Comparison of ENCODE assay signal across 20 cellular contexts in the genomic region with DNA sequence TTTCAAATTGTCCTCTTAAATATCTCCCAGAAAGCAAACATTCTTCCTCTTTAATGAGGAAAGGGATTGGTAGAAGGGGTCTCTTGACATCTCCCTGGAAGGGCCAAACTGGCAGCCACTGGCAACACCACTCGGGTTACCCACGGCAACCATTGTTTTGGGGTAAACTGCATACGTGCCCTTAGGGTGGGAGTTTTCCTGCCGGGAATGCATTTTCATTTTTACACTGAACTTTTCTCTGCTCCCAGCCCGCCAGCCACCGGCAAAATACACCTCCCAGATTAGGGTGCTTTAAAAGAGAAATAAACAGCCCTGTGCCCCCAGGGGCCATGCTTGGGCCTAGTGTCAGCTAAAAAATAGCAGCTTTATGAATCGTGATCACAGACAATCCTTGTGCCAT. TPM values are rescaled to one million over a fixed set of nuclear protein-coding genes. Genes with fewer than 3 reads are reported as not detected.
DNase-seq lines count a peak whose midpoint lies in the region; ATAC-seq and TF ChIP-seq lines count a peak whose summit lies in the region.
"Had no signal": no experiment of that assay in that cellular context is flagged by ENCODE, and none has a peak within 500 bp of the region (broad histone marks: within the 10 kb centered on the region; RNA-seq: fewer than 3 reads in every experiment).

No MANE protein-coding gene starts in this region.

- H3K36me3 ChIP-seq in gastroesophageal sphincter: no peaks in the 10 kb centered on the region
- no peaks in the 10 kb centered on the region for H3K36me3 ChIP-seq in sigmoid colon

- H3K4me3 ChIP-seq in gastroesophageal sphincter (no peak overlapping the region), sigmoid colon (no peak overlapping the region)
- H3K4me3 ChIP-seq: mucosa of descending colon, SK-N-MC had no signal

- peak; percentile 1 for DNase-seq in activated CD4-positive, alpha-beta T cell treated with anti-CD3 and anti-CD28 coated beads for 36 hours
- DNase-seq in activated CD4-positive, alpha-beta T cell treated with anti-CD3 and anti-CD28 coated beads for 48 hours: no peak
- peak; percentile 49 for DNase-seq in NCI-H69 (lab: John Stamatoyannopoulos, UW)
- DNase-seq in sigmoid colon: peak; percentile 46
- no peak for DNase-seq in SW480 (ENCODE audit: low spot score)
- no peak for DNase-seq in activated CD8-positive, alpha-beta memory T cell treated with anti-CD3 and anti-CD28 coated beads, Interleukin-2, amount 50 U/mL, for 48 hours
- DNase-seq: activated CD4-positive, alpha-beta memory T cell treated with anti-CD3 and anti-CD28 coated beads for 36 hours; CD8-positive, alpha-beta memory T cell; MM.1S; NCI-H2227 treated with DMSO at 0.1 percent for 48 hours; PC-3; stimulated activated naive CD4-positive, alpha-beta T cell had no signal

- no peak overlapping the region for H3K4me3 Mint-ChIP-seq in activated CD4-positive, alpha-beta T cell treated with anti-CD3 and anti-CD28 coated beads for 36 hours
- H3K4me3 Mint-ChIP-seq: activated CD4-positive, alpha-beta memory T cell treated with anti-CD3 and anti-CD28 coated beads for 36 hours; activated T-helper 1 cell treated with anti-CD3 and anti-CD28 coated beads, Interleukin-12 subunit alpha, Interleukin-12 subunit beta, Interleukin-2, Interleukin-4 antibody, amounts not matched to agents 30 ng/mL and 10 ng/mL and 1 ng/mL, durations not matched to agents 14 hours and 24 hours and 36 hours; CD8-positive, alpha-beta memory T cell had no signal

- H3K4me1 Mint-ChIP-seq in activated CD4-positive, alpha-beta T cell treated with anti-CD3 and anti-CD28 coated beads for 36 hours: peaks cover 11% of the 10 kb centered on the region

- CTCF ChIA-PET in activated CD4-positive, alpha-beta T cell treated with anti-CD3 and anti-CD28 coated beads for 36 hours (lab: Charles Lee): interaction anchor here (0.7 kb wide), 1 partner anchor 858 kb away, joined by 3 read pairs; no protein-coding TSS in a partner anchor

- no peaks in the 10 kb centered on the region for H3K9me3 ChIP-seq in gastroesophageal sphincter
- no peaks in the 10 kb centered on the region for H3K9me3 ChIP-seq in sigmoid colon
- H3K9me3 ChIP-seq: mucosa of descending colon had no signal

- H3K27me3 Mint-ChIP-seq in activated CD4-positive, alpha-beta T cell treated with anti-CD3 and anti-CD28 coated beads for 36 hours: no peaks in the 10 kb centered on the region

- no peak for TF ChIP-seq POLR2A in gastroesophageal sphincter (IDR thresholded peaks at IDR 0.05)
- no peak for TF ChIP-seq POLR2A in sigmoid colon (IDR thresholded peaks at IDR 0.05)

- H3K27ac Mint-ChIP-seq in activated CD4-positive, alpha-beta T cell treated with anti-CD3 and anti-CD28 coated beads for 36 hours: no peak overlapping the region
- H3K27ac Mint-ChIP-seq: activated CD4-positive, alpha-beta memory T cell treated with anti-CD3 and anti-CD28 coated beads for 36 hours; activated T-helper 1 cell treated with anti-CD3 and anti-CD28 coated beads, Interleukin-12 subunit alpha, Interleukin-12 subunit beta, Interleukin-2, Interleukin-4 antibody, amounts not matched to agents 30 ng/mL and 10 ng/mL and 1 ng/mL, durations not matched to agents 14 hours and 24 hours and 36 hours; CD8-positive, alpha-beta memory T cell had no signal

- peaks cover 4% of the 10 kb centered on the region for H3K27me3 ChIP-seq in gastroesophageal sphincter
- H3K27me3 ChIP-seq in sigmoid colon: peaks cover 0 to 25% (median 24%) of the 10 kb centered on the region in 3 donors

- intact Hi-C loops in activated CD4-positive, alpha-beta T cell treated with anti-CD3 and anti-CD28 coated beads for 36 hours (cut with DNase I, micrococcal nuclease): no loop called here
- intact Hi-C loops in sigmoid colon (cut with DNase I): no loop called here

- H3K4me1 ChIP-seq in gastroesophageal sphincter (peaks cover 0 to 36% (median 7%) of the 10 kb centered on the region in 3 donors), sigmoid colon (peaks cover 0 to 9% (median 4%) of the 10 kb centered on the region in 4 donors)
- H3K4me1 ChIP-seq: parathyroid adenoma had no signal

- no peaks in the 10 kb centered on the region for H3K36me3 Mint-ChIP-seq in activated CD4-positive, alpha-beta T cell treated with anti-CD3 and anti-CD28 coated beads for 36 hours (ENCODE audit: low read depth)
- H3K36me3 Mint-ChIP-seq: activated CD4-positive, alpha-beta memory T cell treated with anti-CD3 and anti-CD28 coated beads for 36 hours; CD8-positive, alpha-beta memory T cell had no signal

- H3K27ac ChIP-seq in gastroesophageal sphincter: peak overlapping the region in 3 of 4 donors; percentile 48 to 72 (median 54)
- H3K27ac ChIP-seq in sigmoid colon: peak overlapping the region in 2 of 4 donors; percentile 5 to 51
- H3K27ac ChIP-seq: parathyroid adenoma, SK-N-MC had no signal

- POLR2A ChIA-PET in activated CD4-positive, alpha-beta T cell treated with anti-CD3 and anti-CD28 coated beads for 36 hours (lab: Charles Lee): no interaction called here

- H3K9me3 Mint-ChIP-seq in activated CD4-positive, alpha-beta T cell treated with anti-CD3 and anti-CD28 coated beads for 36 hours (ENCODE audit: low read depth): no peaks in the 10 kb centered on the region
- H3K9me3 Mint-ChIP-seq: activated CD4-positive, alpha-beta memory T cell treated with anti-CD3 and anti-CD28 coated beads for 36 hours; activated T-helper 1 cell treated with anti-CD3 and anti-CD28 coated beads, Interleukin-12 subunit alpha, Interleukin-12 subunit beta, Interleukin-2, Interleukin-4 antibody, amounts not matched to agents 30 ng/mL and 10 ng/mL and 1 ng/mL, durations not matched to agents 14 hours and 24 hours and 36 hours had no signal

- TF ChIP-seq EP300 in gastroesophageal sphincter (IDR thresholded peaks at IDR 0.05) (no peak), sigmoid colon (IDR thresholded peaks at IDR 0.05) (no peak)

- no peak for ATAC-seq in activated CD4-positive, alpha-beta T cell treated with anti-CD3 and anti-CD28 coated beads for 36 hours
- ATAC-seq in gastroesophageal sphincter (no peak), GM21576 (IDR thresholded peaks at IDR 0.05; ENCODE audit: unreplicated experiment) (no peak)
- ATAC-seq: HCT116, mucosa of descending colon, PC-3 had no signal

- WGBS in gastroesophageal sphincter (ENCODE audit: low coverage in 1 of 2), 2 donors: 42 to 66% methylated on average over 4 to 5 of the region's 7 CpGs
- WGBS in sigmoid colon, 2 donors: 81 to 85% methylated on average over 7 of the region's 7 CpGs

- TF ChIP-seq CTCF in gastroesophageal sphincter (IDR thresholded peaks at IDR 0.05): no peak
- no peak for TF ChIP-seq CTCF in sigmoid colon (IDR thresholded peaks at IDR 0.05)

RNA-seq across cellular contexts. Expression of gene C13orf46, which starts 38.4 kb away (rescaled TPM):
- 1 to 10 TPM; 1.6 to 2.2 TPM for total RNA-seq in activated CD4-positive, alpha-beta T cell treated with anti-CD3 and anti-CD28 coated beads for 36 hours
- 1 to 10 TPM in 2 of 4 donors, under 1 TPM in 1, not detected in 1; 0.31 to 6.6 (median 5.9) TPM for total RNA-seq in gastroesophageal sphincter
- 10 to 100 TPM in 1 of 4 donors, under 1 TPM in 2, not detected in 1; 0.71 to 11.9 (median 0.81) TPM for total RNA-seq in sigmoid colon
- 1 to 10 TPM in 1 of 3 donors, under 1 TPM in 1, not detected in 1; 0.23 to 1.2 TPM for polyA plus RNA-seq in sigmoid colon
- polyA plus RNA-seq: keratinocyte had no signal

Comparison
In these comparisons a context has a peak if more than half of its experiments do, and no peak if none do; other contexts are left out.
1. DNase-seq: peak in activated CD4-positive, alpha-beta T cell treated with anti-CD3 and anti-CD28 coated beads for 36 hours (single experiment), NCI-H69 (single experiment) and sigmoid colon (single experiment); none in activated CD4-positive, alpha-beta T cell treated with anti-CD3 and anti-CD28 coated beads for 48 hours (single experiment), SW480 (single experiment) and activated CD8-positive, alpha-beta memory T cell treated with anti-CD3 and anti-CD28 coated beads, Interleukin-2, amount 50 U/mL, for 48 hours (single experiment).